Comparison of ENCODE assay signal across 20 cellular contexts in the genomic region with DNA sequence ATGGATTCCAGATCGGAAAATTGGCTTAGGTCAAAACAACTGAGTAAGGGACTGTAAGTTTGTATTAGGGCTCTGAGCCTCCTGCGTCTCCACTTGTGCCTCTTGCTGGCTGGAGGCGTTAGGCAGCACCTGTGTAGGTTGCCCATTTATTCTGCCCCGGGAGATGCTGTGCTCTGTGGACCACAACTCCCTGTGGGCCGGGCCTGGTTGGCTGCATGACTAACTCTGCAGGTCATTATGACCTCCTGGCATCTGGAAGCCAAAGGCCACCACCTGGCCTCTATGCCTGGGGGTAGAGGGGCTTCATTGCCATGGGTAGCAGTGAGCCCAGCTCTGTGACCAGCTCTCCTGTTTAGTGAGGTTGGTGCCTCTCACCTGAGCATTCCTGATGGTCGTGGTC.
DNase-seq lines count a peak whose midpoint lies in the region; ATAC-seq and TF ChIP-seq lines count a peak whose summit lies in the region.
"Had no signal": no experiment of that assay in that cellular context is flagged by ENCODE, and none has a peak within 500 bp of the region (broad histone marks: within the 10 kb centered on the region; RNA-seq: fewer than 3 reads in every experiment).

No MANE protein-coding gene starts in this region.

- no peaks in the 10 kb centered on the region for H3K9me3 ChIP-seq in mucosa of rectum (ENCODE audit: control insufficient read depth in 2 of 2, low read length in 2 of 2)
- H3K9me3 ChIP-seq: neutrophil, psoas muscle had no signal

- H3K27ac ChIP-seq in mucosa of rectum (ENCODE audit: low read depth in 2 of 2, low read length in 2 of 2) (peak overlapping the region; percentile 36 to 94), RWPE1 (no peak overlapping the region)
- H3K27ac ChIP-seq: epithelial cell of prostate, neutrophil, psoas muscle had no signal

- no peaks in the 10 kb centered on the region for H3K36me3 ChIP-seq in mucosa of rectum (ENCODE audit: control insufficient read depth in 2 of 2, insufficient read depth in 2 of 2, low read length in 2 of 2)
- H3K36me3 ChIP-seq: neutrophil had no signal

- CTCF ChIA-PET in RWPE1 (lab: Yijun Ruan, JAX): no interaction called here

- no peak for DNase-seq in stimulated activated naive CD8-positive, alpha-beta T cell treated with anti-CD3 and anti-CD28 coated beads, Interleukin-15, Interleukin-2, amounts not matched to agents 100 U/mL and 50 U/mL, for 24 hours
- DNase-seq in cerebellar cortex (ENCODE audit: low spot score) (no peak), NCI-H526 (lab: John Stamatoyannopoulos, UW) (no peak), RWPE1 (ENCODE audit: low spot score) (no peak)
- DNase-seq: DMS153, NCI-H2029 treated with DMSO at 0.1 percent for 48 hours, NCI-H226, NCI-H774, psoas muscle, T1000 had no signal

- H3K4me1 ChIP-seq in mucosa of rectum (ENCODE audit: control insufficient read depth in 2 of 2, insufficient read depth in 2 of 2, low read length in 2 of 2): peaks cover 29 to 36% of the 10 kb centered on the region in 2 donors
- H3K4me1 ChIP-seq: psoas muscle had no signal

- peaks cover 8% of the 10 kb centered on the region for H3K36me3 Mint-ChIP-seq in stimulated activated naive CD8-positive, alpha-beta T cell treated with anti-CD3 and anti-CD28 coated beads, Interleukin-15, Interleukin-2, amounts not matched to agents 100 ng/mL and 50 ng/mL, for 24 hours (ENCODE audit: low read depth)
- peaks cover 3% of the 10 kb centered on the region for H3K36me3 Mint-ChIP-seq in activated naive CD8-positive, alpha-beta T cell
- H3K36me3 Mint-ChIP-seq: CD4-positive, CD25-positive, alpha-beta regulatory T cell had no signal

- H3K9ac ChIP-seq in mucosa of rectum (ENCODE audit: low read depth in 1 of 2, low read length in 2 of 2): no peak overlapping the region

- H3K4me3 Mint-ChIP-seq in stimulated activated naive CD8-positive, alpha-beta T cell treated with anti-CD3 and anti-CD28 coated beads, Interleukin-15, Interleukin-2, amounts not matched to agents 100 ng/mL and 50 ng/mL, for 24 hours: peak overlapping the region; percentile 25
- H3K4me3 Mint-ChIP-seq in activated naive CD8-positive, alpha-beta T cell: peak overlapping the region; percentile 35
- H3K4me3 Mint-ChIP-seq: GM23338 had no signal

- ATAC-seq in stimulated activated naive CD8-positive, alpha-beta T cell treated with anti-CD3 and anti-CD28 coated beads, Interleukin-15, Interleukin-2, amounts not matched to agents 100 U/mL and 50 U/mL, for 24 hours: no peak
- ATAC-seq: GM23338, psoas muscle, Right ventricle myocardium inferior had no signal

- no peaks in the 10 kb centered on the region for H3K27me3 Mint-ChIP-seq in stimulated activated naive CD8-positive, alpha-beta T cell treated with anti-CD3 and anti-CD28 coated beads, Interleukin-15, Interleukin-2, amounts not matched to agents 100 ng/mL and 50 ng/mL, for 24 hours
- no peaks in the 10 kb centered on the region for H3K27me3 Mint-ChIP-seq in activated naive CD8-positive, alpha-beta T cell
- H3K27me3 Mint-ChIP-seq: CD4-positive, CD25-positive, alpha-beta regulatory T cell had no signal

- H3K27me3 ChIP-seq in mucosa of rectum (ENCODE audit: control insufficient read depth in 2 of 2, insufficient read depth in 2 of 2, low read length in 2 of 2): no peaks in the 10 kb centered on the region
- H3K27me3 ChIP-seq: neutrophil had no signal

- TF ChIP-seq CTCF in RWPE1 (conservative IDR thresholded peaks at IDR 0.05; ENCODE audit: low read depth): no peak

- peak overlapping the region; percentile 92 for H3K27ac Mint-ChIP-seq in stimulated activated naive CD8-positive, alpha-beta T cell treated with anti-CD3 and anti-CD28 coated beads, Interleukin-15, Interleukin-2, amounts not matched to agents 100 ng/mL and 50 ng/mL, for 24 hours
- peak overlapping the region; percentile 94 for H3K27ac Mint-ChIP-seq in activated naive CD8-positive, alpha-beta T cell

- peaks cover 34% of the 10 kb centered on the region for H3K4me1 Mint-ChIP-seq in stimulated activated naive CD8-positive, alpha-beta T cell treated with anti-CD3 and anti-CD28 coated beads, Interleukin-15, Interleukin-2, amounts not matched to agents 100 ng/mL and 50 ng/mL, for 24 hours (ENCODE audit: low read depth)
- H3K4me1 Mint-ChIP-seq in activated naive CD8-positive, alpha-beta T cell (ENCODE audit: low read depth): peaks cover 15% of the 10 kb centered on the region

- POLR2A ChIA-PET in RWPE1 (lab: Yijun Ruan, JAX; ENCODE audit: low non-redundant PET): no interaction called here

- no peaks in the 10 kb centered on the region for H3K9me3 Mint-ChIP-seq in stimulated activated naive CD8-positive, alpha-beta T cell treated with anti-CD3 and anti-CD28 coated beads, Interleukin-15, Interleukin-2, amounts not matched to agents 100 ng/mL and 50 ng/mL, for 24 hours
- no peaks in the 10 kb centered on the region for H3K9me3 Mint-ChIP-seq in activated naive CD8-positive, alpha-beta T cell (ENCODE audit: low read depth)
- H3K9me3 Mint-ChIP-seq: CD4-positive, CD25-positive, alpha-beta regulatory T cell; GM23338; IgD-negative memory B cell had no signal

- H3K4me3 ChIP-seq in mucosa of rectum (ENCODE audit: low read length in 2 of 2): no peak overlapping the region
- H3K4me3 ChIP-seq: GM23338, lung, psoas muscle had no signal
